In genomic region chr9:120410925-120411501, GRCh38 we compare ENCODE assay signal across 27 cellular contexts.
DNase-seq lines count a peak whose midpoint lies in the region; ATAC-seq and TF ChIP-seq lines count a peak whose summit lies in the region.
"Had no signal": no experiment of that assay in that cellular context is flagged by ENCODE, and none has a peak within 500 bp of the region (broad histone marks: within the 10 kb centered on the region; RNA-seq: fewer than 3 reads in every experiment).

No MANE protein-coding gene starts in this region.

- H3K36me3 ChIP-seq in GM23248 (ENCODE audit: low read depth) = peaks cover 11% of the 10 kb centered on the region
- peaks cover 20 to 68% (median 47%) of the 10 kb centered on the region in 4 donors for H3K36me3 ChIP-seq in esophagus muscularis mucosa
- H3K36me3 ChIP-seq in hepatocyte (replicated peaks; ENCODE audit: insufficient read depth, low read depth) = no peaks in the 10 kb centered on the region

- H3K36me3 Mint-ChIP-seq in stimulated activated effector memory CD8-positive, alpha-beta T cell treated with anti-CD3 and anti-CD28 coated beads, Interleukin-12 subunit alpha, Interleukin-12 subunit beta, amount 100 ng/mL, for 72 hours = peaks cover 76% of the 10 kb centered on the region

- no peaks in the 10 kb centered on the region for H3K4me1 Mint-ChIP-seq in stimulated activated effector memory CD8-positive, alpha-beta T cell treated with anti-CD3 and anti-CD28 coated beads, Interleukin-12 subunit alpha, Interleukin-12 subunit beta, amount 100 ng/mL, for 72 hours
- H3K4me1 Mint-ChIP-seq: activated B cell treated with CpG ODN at 0.5 μM for 24 hours had no signal

- DNase-seq in GM23248 (peak; percentile 72), esophagus muscularis mucosa (ENCODE audit: extremely low spot score) (no peak), hepatocyte (ENCODE audit: low spot score) (no peak), DMS 273 treated with DMSO at 0.1 percent for 48 hours (lab: John Stamatoyannopoulos, UW) (no peak), GM10266 (ENCODE audit: extremely low spot score) (no peak), foreskin fibroblast (no peak), Ammon's horn (ENCODE audit: low spot score) (no peak)
- DNase-seq in stimulated activated effector memory CD8-positive, alpha-beta T cell treated with anti-CD3 and anti-CD28 coated beads, Interleukin-12 subunit alpha, Interleukin-12 subunit beta, amount 100 ng/mL, for 72 hours (ENCODE audit: low spot score in 2 of 2) = no peak
- DNase-seq: activated B cell treated with CpG ODN at 0.5 μM for 24 hours; activated CD8-positive, alpha-beta T cell treated with anti-CD3 and anti-CD28 coated beads for 36 hours; activated gamma-delta T cell treated with Interleukin-2 at 50 U/mL for 16 hours; activated T-cell treated with anti-CD3 and anti-CD28 coated beads for 4 hours; CD8-positive, alpha-beta T cell; DMS153; endodermal cell; esophagus squamous epithelium; GDM1; kidney glomerular epithelial cell; mammary epithelial cell; MG63; NCI-H446; SHP77; stimulated activated CD4-positive, alpha-beta T cell treated with anti-CD3 and anti-CD28 coated beads, Interleukin-4, amount 100 ng/mL, for 4 hours; stimulated activated naive CD4-positive, alpha-beta T cell treated with Interleukin-2 at 50 U/mL for 16 hours; thyroid gland had no signal

- H3K4me3 ChIP-seq in GM23248 (no peak overlapping the region), esophagus muscularis mucosa (no peak overlapping the region), hepatocyte (no peak overlapping the region), foreskin fibroblast (ENCODE audit: low read depth in 1 of 2, low read length in 2 of 2) (no peak overlapping the region)
- H3K4me3 ChIP-seq: coronary artery, esophagus squamous epithelium, K562, MG63, thyroid gland had no signal

- no peak overlapping the region for H3K4me3 Mint-ChIP-seq in stimulated activated effector memory CD8-positive, alpha-beta T cell treated with anti-CD3 and anti-CD28 coated beads, Interleukin-12 subunit alpha, Interleukin-12 subunit beta, amount 100 ng/mL, for 72 hours
- H3K4me3 Mint-ChIP-seq: activated B cell treated with CpG ODN at 0.5 μM for 24 hours; activated CD8-positive, alpha-beta T cell treated with anti-CD3 and anti-CD28 coated beads for 36 hours; CD8-positive, alpha-beta T cell; endodermal cell had no signal

- H3K27ac ChIP-seq in GM23248 = peak overlapping the region; percentile 70
- peak overlapping the region; percentile 21 to 56 (median 48) for H3K27ac ChIP-seq in esophagus muscularis mucosa (replicated peaks in 1 of 4)
- peak overlapping the region; percentile 89 for H3K27ac ChIP-seq in hepatocyte
- H3K27ac ChIP-seq: esophagus squamous epithelium, thyroid gland had no signal

- intact Hi-C loops in esophagus muscularis mucosa (cut with DNase I) = no loop called here

- no peaks in the 10 kb centered on the region for H4K20me1 ChIP-seq in GM23248 (ENCODE audit: insufficient read depth)
- no peaks in the 10 kb centered on the region for H4K20me1 ChIP-seq in hepatocyte (ENCODE audit: insufficient read depth, poor library complexity, severe bottlenecking)

- H3K27ac Mint-ChIP-seq in stimulated activated effector memory CD8-positive, alpha-beta T cell treated with anti-CD3 and anti-CD28 coated beads, Interleukin-12 subunit alpha, Interleukin-12 subunit beta, amount 100 ng/mL, for 72 hours = peak overlapping the region; percentile 24
- H3K27ac Mint-ChIP-seq: activated B cell treated with CpG ODN at 0.5 μM for 24 hours; activated CD8-positive, alpha-beta T cell treated with anti-CD3 and anti-CD28 coated beads for 36 hours; CD8-positive, alpha-beta T cell had no signal

- TF ChIP-seq POLR2A in esophagus muscularis mucosa (IDR thresholded peaks at IDR 0.05; ENCODE audit: low read depth) = no peak

- H3K4me2 ChIP-seq in GM23248 (ENCODE audit: unreplicated experiment) = peak overlapping the region; percentile 10
- H3K4me2 ChIP-seq in hepatocyte = no peak overlapping the region

- H3K9me3 Mint-ChIP-seq in stimulated activated effector memory CD8-positive, alpha-beta T cell treated with anti-CD3 and anti-CD28 coated beads, Interleukin-12 subunit alpha, Interleukin-12 subunit beta, amount 100 ng/mL, for 72 hours = no peaks in the 10 kb centered on the region
- H3K9me3 Mint-ChIP-seq: activated B cell treated with CpG ODN at 0.5 μM for 24 hours; activated CD8-positive, alpha-beta T cell treated with anti-CD3 and anti-CD28 coated beads for 36 hours; CD8-positive, alpha-beta T cell; endodermal cell had no signal

- H3F3A ChIP-seq in GM23248 (ENCODE audit: insufficient read depth) = peaks cover 15% of the 10 kb centered on the region; the same call in 1 of the 2 replicates

- peak overlapping the region; percentile 21; the same call in 1 of the 2 replicates for H3K9ac ChIP-seq in GM23248

- H3K27me3 ChIP-seq in GM23248 (replicated peaks; ENCODE audit: insufficient read depth) (no peaks in the 10 kb centered on the region), esophagus muscularis mucosa (no peaks in the 10 kb centered on the region), hepatocyte (no peaks in the 10 kb centered on the region)
- H3K27me3 ChIP-seq: esophagus squamous epithelium, MG63, thyroid gland had no signal

- 50 to 52% methylated on average over 3 of the region's 3 CpGs for WGBS in GM23248 (ENCODE audit: low coverage in 1 of 2, low lambda C conversion rate in 2 of 2, missing lambda C conversion rate in 2 of 2), 2 experiments
- 41% methylated on average over 3 of the region's 3 CpGs for WGBS in esophagus muscularis mucosa
- WGBS in hepatocyte (ENCODE audit: low lambda C conversion rate, missing lambda C conversion rate) = 76% methylated on average over 3 of the region's 3 CpGs

- H3K9me2 ChIP-seq in GM23248 (ENCODE audit: insufficient read depth) = no peaks in the 10 kb centered on the region
- no peaks in the 10 kb centered on the region for H3K9me2 ChIP-seq in hepatocyte (replicated peaks; ENCODE audit: insufficient read depth)

- ATAC-seq in stimulated activated effector memory CD8-positive, alpha-beta T cell treated with anti-CD3 and anti-CD28 coated beads, Interleukin-12 subunit alpha, Interleukin-12 subunit beta, amount 100 ng/mL, for 72 hours = no peak
- ATAC-seq: activated CD8-positive, alpha-beta T cell treated with anti-CD3 and anti-CD28 coated beads for 36 hours; CD8-positive, alpha-beta T cell; K562 had no signal

- in situ Hi-C loops in GM23248 (cut with MboI) = no loop called here

- no peak for TF ChIP-seq CTCF in esophagus muscularis mucosa (IDR thresholded peaks at IDR 0.05)
- TF ChIP-seq CTCF in hepatocyte (IDR thresholded peaks at IDR 0.05; ENCODE audit: poor library complexity) = no peak
- no peak for TF ChIP-seq CTCF in GM10266 (IDR thresholded peaks at IDR 0.05; ENCODE audit: control insufficient read depth, insufficient read depth, low read depth, missing control alignments)
- no peak for TF ChIP-seq CTCF in foreskin fibroblast (IDR thresholded peaks at IDR 0.05; ENCODE audit: low read depth, low read length)

- no peaks in the 10 kb centered on the region for H3K9me3 ChIP-seq in GM23248 (ENCODE audit: low read depth)
- H3K9me3 ChIP-seq in esophagus muscularis mucosa = no peaks in the 10 kb centered on the region
- H3K9me3 ChIP-seq in hepatocyte (ENCODE audit: low read depth) = no peaks in the 10 kb centered on the region
- H3K9me3 ChIP-seq: esophagus squamous epithelium, MG63, thyroid gland had no signal

- TF ChIP-seq EP300 in esophagus muscularis mucosa (IDR thresholded peaks at IDR 0.05) = no peak

- H3K4me1 ChIP-seq in GM23248 (ENCODE audit: insufficient read depth) (peaks cover 23% of the 10 kb centered on the region), esophagus muscularis mucosa (peaks cover 13 to 28% (median 26%) of the 10 kb centered on the region in 4 donors), hepatocyte (ENCODE audit: insufficient read depth) (peaks cover 23% of the 10 kb centered on the region)
- H3K4me1 ChIP-seq: esophagus squamous epithelium had no signal

- H3K79me2 ChIP-seq in GM23248 (ENCODE audit: insufficient read depth) (no peaks in the 10 kb centered on the region), hepatocyte (no peaks in the 10 kb centered on the region)

- H2AFZ ChIP-seq in GM23248 = no peak overlapping the region
- no peak overlapping the region for H2AFZ ChIP-seq in hepatocyte
